ENCODE assay signal across 27 cellular contexts in the genomic region with DNA sequence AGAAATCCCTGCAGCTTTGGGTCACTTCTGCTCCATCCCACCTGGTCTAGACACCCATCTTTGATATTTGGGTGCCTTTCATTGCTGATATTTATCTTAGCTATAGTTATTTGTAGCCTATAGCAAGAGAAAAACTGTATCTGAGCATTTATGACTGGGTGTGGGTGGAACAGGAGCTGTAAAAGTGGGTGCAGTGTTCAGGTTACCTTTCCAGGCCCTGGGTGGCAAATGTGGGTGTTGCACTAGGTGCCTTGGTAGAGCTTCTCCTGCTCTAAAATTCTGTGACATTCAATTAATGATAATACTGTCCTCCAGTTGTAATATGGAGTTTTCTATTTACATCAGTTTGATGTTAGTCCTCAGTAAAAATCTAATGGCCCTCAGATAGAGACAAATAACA.
"Had no signal": no experiment of that assay in that cellular context is flagged by ENCODE, and none has a peak within 500 bp of the region (broad histone marks: within the 10 kb centered on the region; RNA-seq: fewer than 3 reads in every experiment).

No MANE protein-coding gene starts in this region.

- H3K27ac Mint-ChIP-seq: activated B cell treated with CpG ODN at 0.5 μM for 24 hours; activated CD8-positive, alpha-beta T cell treated with anti-CD3 and anti-CD28 coated beads for 36 hours; T-helper 2 cell treated with Interferon-gamma antibody and Interleukin-4, amounts not matched to agents 5 μg/mL and 100 μg/mL, for 36 hours had no signal

- H3K27me3 Mint-ChIP-seq: activated B cell treated with CpG ODN at 0.5 μM for 24 hours; activated CD8-positive, alpha-beta T cell treated with anti-CD3 and anti-CD28 coated beads for 36 hours; activated naive CD8-positive, alpha-beta T cell treated with anti-CD3 and anti-CD28 coated beads, Interleukin-2, amount 10 ng/mL, durations not matched to agents 7 days and 5 days; activated T-helper 17 cell treated with anti-CD3 and anti-CD28 coated beads, Interleukin-2, amount 50 U/mL, for 72 hours; central memory CD8-positive, alpha-beta T cell; T-helper 17 cell had no signal

- H3K9me3 Mint-ChIP-seq: activated B cell treated with CpG ODN at 0.5 μM for 24 hours; activated CD8-positive, alpha-beta T cell treated with anti-CD3 and anti-CD28 coated beads for 36 hours; activated naive CD4-positive, alpha-beta T cell treated with anti-CD3 and anti-CD28 coated beads, Interleukin-2, amount 50 U/mL, for 72 hours; activated naive CD8-positive, alpha-beta T cell treated with anti-CD3 and anti-CD28 coated beads, Interleukin-2, amount 10 ng/mL, durations not matched to agents 7 days and 5 days; activated T-cell treated with anti-CD3 and anti-CD28 coated beads, Interleukin-2, amount 50 U/mL, for 4 hours; activated T-helper 17 cell treated with anti-CD3 and anti-CD28 coated beads, Interleukin-2, amount 50 U/mL, for 72 hours; central memory CD8-positive, alpha-beta T cell; T-helper 2 cell treated with Interferon-gamma antibody and Interleukin-4, amounts not matched to agents 5 μg/mL and 100 μg/mL, for 36 hours had no signal

- H3K4me3 Mint-ChIP-seq: activated B cell treated with CpG ODN at 0.5 μM for 24 hours; activated CD8-positive, alpha-beta T cell treated with anti-CD3 and anti-CD28 coated beads for 36 hours; activated naive CD8-positive, alpha-beta T cell treated with anti-CD3 and anti-CD28 coated beads, Interleukin-2, amount 10 ng/mL, durations not matched to agents 7 days and 5 days; activated T-cell treated with anti-CD3 and anti-CD28 coated beads, Interleukin-2, amount 50 U/mL, for 4 hours; activated T-helper 17 cell treated with anti-CD3 and anti-CD28 coated beads, Interleukin-2, amount 50 U/mL, for 72 hours; central memory CD8-positive, alpha-beta T cell; T-helper 17 cell; T-helper 2 cell treated with Interferon-gamma antibody and Interleukin-4, amounts not matched to agents 5 μg/mL and 100 μg/mL, for 36 hours had no signal

- H3K27ac ChIP-seq: brain microvascular endothelial cell, epithelial cell of prostate, WERI-Rb-1 had no signal

- ATAC-seq: activated CD4-positive, CD25-positive, alpha-beta regulatory T cell treated with anti-CD3 and anti-CD28 coated beads, Interleukin-2, amount 50 U/mL, for 24 hours; activated CD8-positive, alpha-beta T cell treated with anti-CD3 and anti-CD28 coated beads for 36 hours; activated naive CD4-positive, alpha-beta T cell treated with anti-CD3 and anti-CD28 coated beads, Interleukin-2, amount 50 U/mL, for 72 hours; activated T-cell treated with anti-CD3 and anti-CD28 coated beads, Interleukin-2, amount 50 U/mL, for 4 hours; activated T-helper 17 cell treated with anti-CD3 and anti-CD28 coated beads, Interleukin-2, amount 50 U/mL, for 72 hours; esophagus mucosa; T-helper 17 cell had no signal

- H3K4me1 Mint-ChIP-seq: activated B cell treated with CpG ODN at 0.5 μM for 24 hours had no signal

- H3K36me3 ChIP-seq: WERI-Rb-1 had no signal

- H3K27me3 ChIP-seq: brain microvascular endothelial cell had no signal

- DNase-seq: activated B cell treated with CpG ODN at 0.5 μM for 24 hours; activated CD4-positive, alpha-beta T cell treated with anti-CD3 and anti-CD28 coated beads for 48 hours; activated CD4-positive, alpha-beta T cell treated with anti-CD3 and anti-CD28 coated beads, Interleukin-2, amount 50 U/mL, for 1 hour; activated CD4-positive, alpha-beta T cell treated with anti-CD3 and anti-CD28 coated beads, Interleukin-2, amount 50 U/mL, for 48 hours; activated CD8-positive, alpha-beta memory T cell treated with anti-CD3 and anti-CD28 coated beads for 24 hours; activated CD8-positive, alpha-beta T cell treated with anti-CD3 and anti-CD28 coated beads for 36 hours; activated effector memory CD4-positive, alpha-beta T cell treated with Interleukin-2 at 50 U/mL for 16 hours; activated gamma-delta T cell treated with Interleukin-2 at 50 U/mL for 16 hours; activated naive CD4-positive, alpha-beta T cell treated with Interleukin-2 at 50 U/mL for 16 hours; activated naive CD8-positive, alpha-beta T cell treated with anti-CD3 and anti-CD28 coated beads, Interleukin-2, amount 10 ng/mL, durations not matched to agents 7 days and 5 days; activated T-cell treated with anti-CD3 and anti-CD28 coated beads, Interleukin-2, amount 50 U/mL, for 4 hours; amniotic stem cell; anterior cingulate cortex; brain microvascular endothelial cell; effector CD8-positive, alpha-beta T cell; foreskin fibroblast; T-helper 1 cell; T-helper 17 cell; T1000; WERI-Rb-1 had no signal
